ENCODE assay signal across 5 cellular contexts in the genomic region with DNA sequence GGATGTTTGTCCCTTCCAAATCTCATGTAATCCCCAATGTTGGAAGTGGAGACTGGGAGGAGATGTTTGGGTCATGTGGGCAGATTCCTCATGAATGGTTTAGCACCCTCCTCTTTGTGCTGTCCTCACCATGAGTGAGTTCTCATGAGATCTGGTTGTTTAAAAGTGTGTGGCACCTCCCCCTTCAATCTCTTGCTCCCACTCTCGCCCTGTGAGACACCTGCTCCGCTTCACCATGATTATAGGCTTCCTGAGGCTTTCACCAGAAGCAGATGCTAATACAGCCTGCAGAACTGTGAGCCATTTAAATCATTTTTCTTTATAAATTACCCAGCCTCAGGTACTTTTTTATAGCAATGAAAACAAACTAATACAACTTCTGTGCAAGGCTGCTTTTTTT.
"Had no signal": no experiment of that assay in that cellular context is flagged by ENCODE, and none has a peak within 500 bp of the region (broad histone marks: within the 10 kb centered on the region; RNA-seq: fewer than 3 reads in every experiment).

No MANE protein-coding gene starts in this region.

- H3K4me2 ChIP-seq: GM23338 had no signal

- DNase-seq: H9, HCEC 1CT had no signal

- H2AFZ ChIP-seq: GM23338 had no signal

- ATAC-seq: GM23338, HepG2 had no signal

- H3K27ac ChIP-seq: HL-60 had no signal

- H3K4me3 ChIP-seq: GM23338 had no signal
